16 cellular contexts compared by ENCODE assay signal in the genomic region with DNA sequence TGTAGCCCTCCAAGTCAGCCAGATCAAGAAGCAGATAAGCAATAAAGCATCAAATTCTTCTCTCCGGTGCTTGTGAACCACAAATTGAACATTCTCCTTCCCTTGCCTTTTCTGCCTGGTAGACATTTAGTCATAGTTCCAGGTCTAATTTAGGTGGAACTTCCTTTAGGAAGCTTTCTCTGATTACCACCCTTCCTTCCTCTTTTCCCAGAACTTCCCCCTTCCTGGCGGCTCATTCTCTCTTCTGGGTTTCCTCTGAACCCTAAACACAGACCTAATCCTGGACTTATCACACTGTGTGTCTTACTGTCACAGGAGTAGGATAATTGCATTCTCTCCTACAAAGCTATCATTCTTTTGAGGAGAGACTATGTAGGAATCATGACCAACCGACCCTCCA.
DNase-seq lines count a peak whose midpoint lies in the region; ATAC-seq and TF ChIP-seq lines count a peak whose summit lies in the region.
"Had no signal": no experiment of that assay in that cellular context is flagged by ENCODE, and none has a peak within 500 bp of the region (broad histone marks: within the 10 kb centered on the region; RNA-seq: fewer than 3 reads in every experiment).

No MANE protein-coding gene starts in this region.

- H3K27me3 ChIP-seq in heart right ventricle = peaks cover 0 to 6% (median 0%) of the 10 kb centered on the region in 7 donors

- peak overlapping the region; percentile 3 for H3K27ac Mint-ChIP-seq in central memory CD8-positive, alpha-beta T cell (ENCODE audit: low read depth)
- H3K27ac Mint-ChIP-seq in activated naive CD4-positive, alpha-beta T cell treated with anti-CD3 and anti-CD28 coated beads, Interleukin-2, amount 50 U/mL, for 72 hours = no peak overlapping the region
- H3K27ac Mint-ChIP-seq: CD4-positive, alpha-beta T cell had no signal

- no peak overlapping the region for H3K4me3 Mint-ChIP-seq in central memory CD8-positive, alpha-beta T cell
- H3K4me3 Mint-ChIP-seq: CD4-positive, alpha-beta T cell had no signal

- H3K4me3 ChIP-seq in heart right ventricle = peak overlapping the region in 6 of 10 donors; percentile 1 to 36 (median 26)
- H3K4me3 ChIP-seq: GM23248, HAP-1 had no signal

- ATAC-seq in heart right ventricle (peak in 4 of 8 donors; percentile 37 to 60 (median 53)), Right ventricle myocardium superior (ENCODE audit: poor library complexity) (no peak), HG03460 (IDR thresholded peaks at IDR 0.05; ENCODE audit: unreplicated experiment) (no peak), GM21529 (IDR thresholded peaks at IDR 0.05; ENCODE audit: unreplicated experiment) (no peak)
- no peak for ATAC-seq in central memory CD8-positive, alpha-beta T cell (replicated peaks; ENCODE audit: extremely low read depth, poor library complexity, severe bottlenecking)
- no peak for ATAC-seq in activated naive CD4-positive, alpha-beta T cell treated with anti-CD3 and anti-CD28 coated beads, Interleukin-2, amount 50 U/mL, for 72 hours

- intact Hi-C loops in heart right ventricle (cut with DNase I) (loop anchor here in 1 of 10 donors (5.0 kb wide), 1 partner anchor 61 kb away; a partner anchor contains a TSS), Right ventricle myocardium superior (cut with DNase I) (no loop called here)

- peaks cover 14% of the 10 kb centered on the region for H3K4me1 Mint-ChIP-seq in central memory CD8-positive, alpha-beta T cell

- DNase-seq in heart right ventricle (no peak), Right ventricle myocardium superior (no peak), kidney tubule cell (ENCODE audit: low spot score) (peak; percentile 2)
- DNase-seq in central memory CD8-positive, alpha-beta T cell (ENCODE audit: low spot score in 2 of 2) = no peak
- no peak for DNase-seq in activated naive CD4-positive, alpha-beta T cell treated with anti-CD3 and anti-CD28 coated beads, Interleukin-2, amount 50 U/mL, for 72 hours (ENCODE audit: low spot score in 2 of 2)
- DNase-seq: Calu3; CD4-positive, alpha-beta T cell; DMS53; DND-41; EL; GM23248 had no signal

- peaks cover 0 to 12% (median 0%) of the 10 kb centered on the region in 11 donors for H3K9me3 ChIP-seq in heart right ventricle
- H3K9me3 ChIP-seq: BE2C, HAP-1 had no signal

- no peaks in the 10 kb centered on the region for H3K36me3 ChIP-seq in heart right ventricle
- H3K36me3 ChIP-seq: BE2C, HAP-1 had no signal

- no peaks in the 10 kb centered on the region for H3K9me3 Mint-ChIP-seq in central memory CD8-positive, alpha-beta T cell
- peaks cover 0 to 5% of the 10 kb centered on the region in 2 donors for H3K9me3 Mint-ChIP-seq in activated naive CD4-positive, alpha-beta T cell treated with anti-CD3 and anti-CD28 coated beads, Interleukin-2, amount 50 U/mL, for 72 hours
- H3K9me3 Mint-ChIP-seq: CD4-positive, alpha-beta T cell had no signal

- peak overlapping the region in 6 of 10 donors; percentile 23 to 74 (median 54) for H3K27ac ChIP-seq in heart right ventricle
- H3K27ac ChIP-seq: C4-2B, GM23248 had no signal

- H3K27me3 Mint-ChIP-seq in central memory CD8-positive, alpha-beta T cell = no peaks in the 10 kb centered on the region

- 47 to 53% methylated on average over 3 of the region's 3 CpGs for WGBS in heart right ventricle, 2 donors

- H3K4me1 ChIP-seq in heart right ventricle = peaks cover 0 to 35% (median 0%) of the 10 kb centered on the region in 9 donors
- H3K4me1 ChIP-seq: BE2C, HAP-1 had no signal

- no peak for TF ChIP-seq CTCF in heart right ventricle (IDR thresholded peaks at IDR 0.05)

- no peaks in the 10 kb centered on the region for H3K36me3 Mint-ChIP-seq in central memory CD8-positive, alpha-beta T cell (ENCODE audit: insufficient read depth)
- H3K36me3 Mint-ChIP-seq in activated naive CD4-positive, alpha-beta T cell treated with anti-CD3 and anti-CD28 coated beads, Interleukin-2, amount 50 U/mL, for 72 hours = no peaks in the 10 kb centered on the region
